ENCODE assay signal across 10 cellular contexts in the genomic region with DNA sequence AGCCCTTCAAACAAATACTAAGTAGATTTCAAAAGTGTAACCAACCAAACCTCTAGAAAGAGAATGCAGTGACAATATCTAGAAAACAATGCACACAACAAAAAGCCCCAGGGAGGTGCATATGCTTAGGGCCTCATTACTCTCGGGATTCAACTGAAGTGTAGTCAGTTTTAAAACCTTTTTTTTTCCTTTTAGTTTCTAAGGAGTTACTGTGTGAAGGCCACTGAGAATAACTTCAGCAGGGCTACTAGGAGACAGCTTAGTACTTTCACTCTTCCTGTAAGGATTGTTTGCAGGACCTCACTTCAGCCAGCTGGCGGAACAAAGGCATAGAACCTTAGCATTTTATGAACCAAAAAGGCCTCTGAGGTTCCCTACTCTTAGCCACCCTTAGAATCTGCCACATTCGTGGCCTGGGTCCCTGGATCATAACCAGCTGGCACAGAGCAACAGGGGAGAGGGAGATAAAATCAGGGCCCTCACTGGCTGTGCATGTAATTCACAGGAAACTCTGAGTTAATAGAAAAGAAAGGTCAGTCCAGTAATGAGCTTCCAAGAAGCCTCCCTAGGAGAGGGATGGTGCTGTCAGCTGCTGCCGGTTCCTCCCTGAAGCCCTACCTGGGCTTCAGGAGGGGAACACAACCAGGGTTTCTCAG. TPM values are rescaled to one million over a fixed set of nuclear protein-coding genes. Genes with fewer than 3 reads are reported as not detected.
DNase-seq lines count a peak whose midpoint lies in the region; ATAC-seq and TF ChIP-seq lines count a peak whose summit lies in the region.
"Had no signal": no experiment of that assay in that cellular context is flagged by ENCODE, and none has a peak within 500 bp of the region (broad histone marks: within the 10 kb centered on the region; RNA-seq: fewer than 3 reads in every experiment).

No MANE protein-coding gene starts in this region.

- peak; percentile 16 for TF ChIP-seq CTCF in brain microvascular endothelial cell (IDR thresholded peaks at IDR 0.05; ENCODE audit: low read depth, low read length, missing control alignments)
- TF ChIP-seq CTCF in osteoblast (IDR thresholded peaks at IDR 0.05; ENCODE audit: extremely low read depth, low read depth, low read length) = no peak

- DNase-seq in EH (ENCODE audit: low read depth) (peak; percentile 38), NCI-H69 (lab: John Stamatoyannopoulos, UW) (peak; percentile 76), brain microvascular endothelial cell (no peak), osteoblast (ENCODE audit: insufficient read length, low spot score, missing footprints) (peak; percentile 76), COLO829 (ENCODE audit: low spot score) (no peak), foreskin melanocyte (no peak)
- DNase-seq: tibial artery had no signal

- no peak overlapping the region for H2AFZ ChIP-seq in osteoblast (ENCODE audit: low read length)

- peaks cover 34% of the 10 kb centered on the region for H4K20me1 ChIP-seq in osteoblast (ENCODE audit: insufficient read depth, low read length)

- no peak overlapping the region for H3K27ac ChIP-seq in brain microvascular endothelial cell
- no peak overlapping the region for H3K27ac ChIP-seq in osteoblast (ENCODE audit: low read depth, low read length)

- H3K27me3 ChIP-seq in brain microvascular endothelial cell (replicated peaks) (no peaks in the 10 kb centered on the region), osteoblast (ENCODE audit: insufficient read depth, low read length) (no peaks in the 10 kb centered on the region)
- H3K27me3 ChIP-seq: tibial artery had no signal

- in situ Hi-C loops in brain microvascular endothelial cell (cut with HindIII; ENCODE audit: low pct_ligation_motif_present, low sequenced_read_pairs) = no loop called here

- H3K36me3 ChIP-seq in brain microvascular endothelial cell (replicated peaks) (no peaks in the 10 kb centered on the region), osteoblast (ENCODE audit: insufficient read depth, low read length) (peaks cover 3% of the 10 kb centered on the region)
- H3K36me3 ChIP-seq: tibial artery had no signal

- peaks cover 22% of the 10 kb centered on the region for H3K4me1 ChIP-seq in osteoblast (ENCODE audit: insufficient read depth, low read length)

- no peak overlapping the region for H3K4me2 ChIP-seq in osteoblast (ENCODE audit: insufficient read depth, low read length)

- H3K79me2 ChIP-seq in osteoblast (ENCODE audit: insufficient read depth, low read length) = peaks cover 78% of the 10 kb centered on the region

- H3K4me3 ChIP-seq in brain microvascular endothelial cell (ENCODE audit: low read depth, low read length) (no peak overlapping the region), osteoblast (ENCODE audit: insufficient read depth, low read length) (no peak overlapping the region)
- H3K4me3 ChIP-seq: K562, tibial artery had no signal

- no peaks in the 10 kb centered on the region for H3K9me3 ChIP-seq in osteoblast (ENCODE audit: low read depth, low read length)
- H3K9me3 ChIP-seq: tibial artery had no signal

- no peak for ATAC-seq in GM18873 (IDR thresholded peaks at IDR 0.05; ENCODE audit: low FRiP score, unreplicated experiment)
- no peak for ATAC-seq in HG02588 (IDR thresholded peaks at IDR 0.05; ENCODE audit: unreplicated experiment)
- ATAC-seq: K562 had no signal

RNA-seq across cellular contexts. Expression of a gene that starts 3.6 kb away (rescaled TPM):
- 74.6 TPM in 2 replicates for total RNA-seq in osteoblast

Comparison
In these comparisons a context has a peak if more than half of its experiments do, and no peak if none do; other contexts are left out.
1. DNase-seq: peak in EH (single experiment), NCI-H69 (single experiment) and osteoblast (single experiment); none in brain microvascular endothelial cell (single experiment), COLO829 (single experiment) and foreskin melanocyte (single experiment).